ENCODE assay signal across 1 cellular context in the genomic region with DNA sequence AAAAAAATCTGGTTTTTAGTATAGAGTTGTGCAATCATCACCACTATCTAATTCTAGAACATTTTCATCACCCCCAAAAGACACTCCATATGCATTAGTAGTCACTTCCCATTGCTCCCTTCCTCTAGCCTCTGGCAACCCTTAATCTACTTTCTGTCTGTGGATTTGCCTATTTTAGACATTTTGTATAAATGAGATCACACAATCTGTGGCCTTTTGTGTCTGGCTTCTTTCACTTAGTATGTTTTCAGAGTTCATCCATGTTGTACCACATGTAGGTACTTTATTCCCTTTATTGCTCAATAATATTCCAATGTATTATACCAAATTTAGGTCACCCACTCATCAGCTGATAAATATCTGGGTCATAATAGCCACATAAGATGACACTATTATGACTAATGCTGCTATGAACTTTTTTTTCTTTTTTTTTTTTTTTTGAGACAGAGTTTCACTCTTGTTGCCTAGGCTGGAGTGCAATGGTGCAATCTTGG.
TF ChIP-seq lines count a peak whose summit lies in the region.

No MANE protein-coding gene starts in this region.

TF ChIP-seq in HepG2, 621 proteins besides CTCF, POLR2A, EP300 and RAD21 (continued from another document):
- TF ChIP-seq, protein P1, sequence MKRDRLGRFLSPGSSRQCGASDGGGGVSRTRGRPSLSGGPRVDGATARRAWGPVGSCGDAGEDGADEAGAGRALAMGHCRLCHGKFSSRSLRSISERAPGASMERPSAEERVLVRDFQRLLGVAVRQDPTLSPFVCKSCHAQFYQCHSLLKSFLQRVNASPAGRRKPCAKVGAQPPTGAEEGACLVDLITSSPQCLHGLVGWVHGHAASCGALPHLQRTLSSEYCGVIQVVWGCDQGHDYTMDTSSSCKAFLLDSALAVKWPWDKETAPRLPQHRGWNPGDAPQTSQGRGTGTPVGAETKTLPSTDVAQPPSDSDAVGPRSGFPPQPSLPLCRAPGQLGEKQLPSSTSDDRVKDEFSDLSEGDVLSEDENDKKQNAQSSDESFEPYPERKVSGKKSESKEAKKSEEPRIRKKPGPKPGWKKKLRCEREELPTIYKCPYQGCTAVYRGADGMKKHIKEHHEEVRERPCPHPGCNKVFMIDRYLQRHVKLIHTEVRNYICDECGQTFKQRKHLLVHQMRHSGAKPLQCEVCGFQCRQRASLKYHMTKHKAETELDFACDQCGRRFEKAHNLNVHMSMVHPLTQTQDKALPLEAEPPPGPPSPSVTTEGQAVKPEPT (CRISPR knock-in tag; IDR thresholded peaks at IDR 0.05; ENCODE audit: low read depth) = no peak
- TF ChIP-seq MEIS2 (CRISPR knock-in tag; IDR thresholded peaks at IDR 0.05) (no peak), MAFG (CRISPR knock-in tag; IDR thresholded peaks at IDR 0.05) (no peak), GTF2F1 (IDR thresholded peaks at IDR 0.05; ENCODE audit: low read length) (no peak), ZNF354B (CRISPR knock-in tag; IDR thresholded peaks at IDR 0.05) (no peak), HES4 (CRISPR knock-in tag; IDR thresholded peaks at IDR 0.05; ENCODE audit: borderline replicate concordance) (no peak)
- TF ChIP-seq, protein P2, sequence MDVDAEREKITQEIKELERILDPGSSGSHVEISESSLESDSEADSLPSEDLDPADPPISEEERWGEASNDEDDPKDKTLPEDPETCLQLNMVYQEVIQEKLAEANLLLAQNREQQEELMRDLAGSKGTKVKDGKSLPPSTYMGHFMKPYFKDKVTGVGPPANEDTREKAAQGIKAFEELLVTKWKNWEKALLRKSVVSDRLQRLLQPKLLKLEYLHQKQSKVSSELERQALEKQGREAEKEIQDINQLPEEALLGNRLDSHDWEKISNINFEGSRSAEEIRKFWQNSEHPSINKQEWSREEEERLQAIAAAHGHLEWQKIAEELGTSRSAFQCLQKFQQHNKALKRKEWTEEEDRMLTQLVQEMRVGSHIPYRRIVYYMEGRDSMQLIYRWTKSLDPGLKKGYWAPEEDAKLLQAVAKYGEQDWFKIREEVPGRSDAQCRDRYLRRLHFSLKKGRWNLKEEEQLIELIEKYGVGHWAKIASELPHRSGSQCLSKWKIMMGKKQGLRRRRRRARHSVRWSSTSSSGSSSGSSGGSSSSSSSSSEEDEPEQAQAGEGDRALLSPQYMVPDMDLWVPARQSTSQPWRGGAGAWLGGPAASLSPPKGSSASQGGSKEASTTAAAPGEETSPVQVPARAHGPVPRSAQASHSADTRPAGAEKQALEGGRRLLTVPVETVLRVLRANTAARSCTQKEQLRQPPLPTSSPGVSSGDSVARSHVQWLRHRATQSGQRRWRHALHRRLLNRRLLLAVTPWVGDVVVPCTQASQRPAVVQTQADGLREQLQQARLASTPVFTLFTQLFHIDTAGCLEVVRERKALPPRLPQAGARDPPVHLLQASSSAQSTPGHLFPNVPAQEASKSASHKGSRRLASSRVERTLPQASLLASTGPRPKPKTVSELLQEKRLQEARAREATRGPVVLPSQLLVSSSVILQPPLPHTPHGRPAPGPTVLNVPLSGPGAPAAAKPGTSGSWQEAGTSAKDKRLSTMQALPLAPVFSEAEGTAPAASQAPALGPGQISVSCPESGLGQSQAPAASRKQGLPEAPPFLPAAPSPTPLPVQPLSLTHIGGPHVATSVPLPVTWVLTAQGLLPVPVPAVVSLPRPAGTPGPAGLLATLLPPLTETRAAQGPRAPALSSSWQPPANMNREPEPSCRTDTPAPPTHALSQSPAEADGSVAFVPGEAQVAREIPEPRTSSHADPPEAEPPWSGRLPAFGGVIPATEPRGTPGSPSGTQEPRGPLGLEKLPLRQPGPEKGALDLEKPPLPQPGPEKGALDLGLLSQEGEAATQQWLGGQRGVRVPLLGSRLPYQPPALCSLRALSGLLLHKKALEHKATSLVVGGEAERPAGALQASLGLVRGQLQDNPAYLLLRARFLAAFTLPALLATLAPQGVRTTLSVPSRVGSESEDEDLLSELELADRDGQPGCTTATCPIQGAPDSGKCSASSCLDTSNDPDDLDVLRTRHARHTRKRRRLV (CRISPR knock-in tag; IDR thresholded peaks at IDR 0.05) = no peak
- TF ChIP-seq, protein P3, sequence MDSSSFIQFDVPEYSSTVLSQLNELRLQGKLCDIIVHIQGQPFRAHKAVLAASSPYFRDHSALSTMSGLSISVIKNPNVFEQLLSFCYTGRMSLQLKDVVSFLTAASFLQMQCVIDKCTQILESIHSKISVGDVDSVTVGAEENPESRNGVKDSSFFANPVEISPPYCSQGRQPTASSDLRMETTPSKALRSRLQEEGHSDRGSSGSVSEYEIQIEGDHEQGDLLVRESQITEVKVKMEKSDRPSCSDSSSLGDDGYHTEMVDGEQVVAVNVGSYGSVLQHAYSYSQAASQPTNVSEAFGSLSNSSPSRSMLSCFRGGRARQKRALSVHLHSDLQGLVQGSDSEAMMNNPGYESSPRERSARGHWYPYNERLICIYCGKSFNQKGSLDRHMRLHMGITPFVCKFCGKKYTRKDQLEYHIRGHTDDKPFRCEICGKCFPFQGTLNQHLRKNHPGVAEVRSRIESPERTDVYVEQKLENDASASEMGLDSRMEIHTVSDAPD (CRISPR knock-in tag; IDR thresholded peaks at IDR 0.05) = no peak
- TF ChIP-seq, protein P4, sequence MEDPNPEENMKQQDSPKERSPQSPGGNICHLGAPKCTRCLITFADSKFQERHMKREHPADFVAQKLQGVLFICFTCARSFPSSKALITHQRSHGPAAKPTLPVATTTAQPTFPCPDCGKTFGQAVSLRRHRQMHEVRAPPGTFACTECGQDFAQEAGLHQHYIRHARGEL (CRISPR knock-in tag; IDR thresholded peaks at IDR 0.05) = no peak
